ENCODE assay signal across 8 cellular contexts in the genomic region with DNA sequence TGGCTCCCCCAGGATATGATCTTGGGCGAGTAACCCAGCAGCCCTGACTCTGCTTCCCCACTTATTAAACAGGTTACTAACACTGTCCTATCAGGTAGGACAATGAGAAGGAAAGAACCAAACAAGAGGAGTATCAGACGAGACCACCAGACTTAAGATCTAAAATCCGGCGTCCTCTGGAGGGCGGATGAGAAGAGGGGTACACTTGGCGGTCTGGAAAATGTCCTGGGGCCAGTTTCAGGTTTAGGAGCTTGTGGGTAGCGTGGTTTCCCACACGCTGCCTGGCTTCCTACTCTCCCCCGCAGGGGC. TPM values are rescaled to one million over a fixed set of nuclear protein-coding genes. Genes with fewer than 3 reads are reported as not detected.
DNase-seq lines count a peak whose midpoint lies in the region; ATAC-seq, FAIRE-seq and TF ChIP-seq lines count a peak whose summit lies in the region.

No MANE protein-coding gene starts in this region.

- H3K4me3 ChIP-seq in kidney (ENCODE audit: low read length in 2 of 2) = peak overlapping the region; percentile 73 to 76
- peak overlapping the region; percentile 90 for H3K4me3 ChIP-seq in thoracic aorta

- in situ Hi-C loops in GM13976 (cut with MboI; ENCODE audit: low sequenced_read_pairs, unreplicated experiment) = no loop called here

- FAIRE-seq in kidney (lab: Jason Lieb, UNC) = no peak

- H3K27me3 Mint-ChIP-seq in activated CD4-positive, alpha-beta T cell treated with anti-CD3 and anti-CD28 coated beads for 36 hours = peaks cover 3% of the 10 kb centered on the region
- H3K27me3 Mint-ChIP-seq in activated T-helper 17 cell treated with anti-CD3 and anti-CD28 coated beads, Interleukin-2, amount 50 U/mL, for 72 hours = no peaks in the 10 kb centered on the region

- POLR2A ChIA-PET in activated CD4-positive, alpha-beta T cell treated with anti-CD3 and anti-CD28 coated beads for 36 hours (lab: Charles Lee) = no interaction called here

- H3K27ac ChIP-seq in kidney (ENCODE audit: low read depth in 2 of 2, low read length in 2 of 2) (no peak overlapping the region), thoracic aorta (peak overlapping the region; percentile 56 to 75)

- peak overlapping the region; percentile 87 for H3K27ac Mint-ChIP-seq in activated CD4-positive, alpha-beta T cell treated with anti-CD3 and anti-CD28 coated beads for 36 hours
- peak overlapping the region; percentile 56 for H3K27ac Mint-ChIP-seq in activated T-helper 17 cell treated with anti-CD3 and anti-CD28 coated beads, Interleukin-2, amount 50 U/mL, for 72 hours

- no peak for TF ChIP-seq CTCF in kidney (IDR thresholded peaks at IDR 0.05; ENCODE audit: borderline replicate concordance, extremely low read depth, insufficient read depth)
- no peak for TF ChIP-seq CTCF in thoracic aorta (IDR thresholded peaks at IDR 0.05)
- no peak for TF ChIP-seq CTCF in GM13976 (IDR thresholded peaks at IDR 0.05; ENCODE audit: borderline replicate concordance, control extremely low read depth, extremely low read depth, insufficient read depth, missing control alignments)

- peaks cover 28% of the 10 kb centered on the region for H3K9me3 Mint-ChIP-seq in activated CD4-positive, alpha-beta T cell treated with anti-CD3 and anti-CD28 coated beads for 36 hours (ENCODE audit: low read depth)
- H3K9me3 Mint-ChIP-seq in activated T-helper 17 cell treated with anti-CD3 and anti-CD28 coated beads, Interleukin-2, amount 50 U/mL, for 72 hours = peaks cover 23% of the 10 kb centered on the region

- peaks cover 14% of the 10 kb centered on the region for H3K4me1 Mint-ChIP-seq in activated CD4-positive, alpha-beta T cell treated with anti-CD3 and anti-CD28 coated beads for 36 hours
- H3K4me1 Mint-ChIP-seq in activated T-helper 17 cell treated with anti-CD3 and anti-CD28 coated beads, Interleukin-2, amount 50 U/mL, for 72 hours = peaks cover 4% of the 10 kb centered on the region

- H3K4me3 Mint-ChIP-seq in activated CD4-positive, alpha-beta T cell treated with anti-CD3 and anti-CD28 coated beads for 36 hours = peak overlapping the region; percentile 79
- H3K4me3 Mint-ChIP-seq in activated T-helper 17 cell treated with anti-CD3 and anti-CD28 coated beads, Interleukin-2, amount 50 U/mL, for 72 hours = peak overlapping the region; percentile 93

- intact Hi-C loops in activated CD4-positive, alpha-beta T cell treated with anti-CD3 and anti-CD28 coated beads for 36 hours (cut with DNase I, micrococcal nuclease) = loop anchor here (1.0 to 5.0 kb wide), 5 partner anchors 41 to 1096 kb away; partner anchors contain the start of genes ZNF239 (in 2 of the 2) and ZNF485 (in 2 of the 2)
- intact Hi-C loops in kidney (cut with DNase I) (no loop called here), sciatic nerve (cut with DNase I) (no loop called here)

- peaks cover 23 to 36% of the 10 kb centered on the region in 2 donors for H3K9me3 ChIP-seq in kidney (ENCODE audit: control insufficient read depth in 1 of 2, low read length in 2 of 2)
- H3K9me3 ChIP-seq in thoracic aorta = peaks cover 26% of the 10 kb centered on the region

- no peak for ATAC-seq in activated CD4-positive, alpha-beta T cell treated with anti-CD3 and anti-CD28 coated beads for 36 hours
- ATAC-seq in activated T-helper 17 cell treated with anti-CD3 and anti-CD28 coated beads, Interleukin-2, amount 50 U/mL, for 72 hours (replicated peaks) = no peak
- ATAC-seq in thoracic aorta (ENCODE audit: insufficient number of reproducible peaks, low FRiP score, low read depth) = no peak
- ATAC-seq in sciatic nerve = no peak
- no peak for ATAC-seq in HG03439 (IDR thresholded peaks at IDR 0.05; ENCODE audit: unreplicated experiment)

- no peaks in the 10 kb centered on the region for H3K27me3 ChIP-seq in thoracic aorta (replicated peaks; ENCODE audit: insufficient read depth)

- DNase-seq in activated CD4-positive, alpha-beta T cell treated with anti-CD3 and anti-CD28 coated beads for 36 hours = no peak
- no peak for DNase-seq in activated CD4-positive, alpha-beta T cell treated with anti-CD3 and anti-CD28 coated beads for 48 hours
- DNase-seq in kidney (no peak), thoracic aorta (ENCODE audit: low spot score) (no peak), GM13976 (ENCODE audit: low spot score) (no peak), sciatic nerve (ENCODE audit: low spot score) (no peak)

- CTCF ChIA-PET in activated CD4-positive, alpha-beta T cell treated with anti-CD3 and anti-CD28 coated beads for 36 hours (lab: Charles Lee) = interaction anchor here (1.1 to 1.6 kb wide), 2 partner anchors 41 to 42 kb away, joined by 4 to 5 read pairs; partner anchors contain the start of gene ZNF485

- H3K36me3 Mint-ChIP-seq in activated CD4-positive, alpha-beta T cell treated with anti-CD3 and anti-CD28 coated beads for 36 hours (ENCODE audit: low read depth) = peaks cover 46% of the 10 kb centered on the region
- peaks cover 37% of the 10 kb centered on the region for H3K36me3 Mint-ChIP-seq in activated T-helper 17 cell treated with anti-CD3 and anti-CD28 coated beads, Interleukin-2, amount 50 U/mL, for 72 hours (ENCODE audit: low read depth)

- peak overlapping the region; percentile 43 to 81 for H3K9ac ChIP-seq in kidney (ENCODE audit: low read length in 2 of 2)

- H3K4me1 ChIP-seq in kidney (ENCODE audit: control insufficient read depth in 1 of 2, insufficient read depth in 1 of 2, low read depth in 1 of 2, low read length in 2 of 2) = no peaks in the 10 kb centered on the region
- peaks cover 6 to 14% of the 10 kb centered on the region in 2 donors for H3K4me1 ChIP-seq in thoracic aorta (ENCODE audit: control insufficient read depth in 1 of 2, low read depth in 2 of 2)

- peaks cover 27 to 31% of the 10 kb centered on the region in 2 donors for H3K36me3 ChIP-seq in kidney (ENCODE audit: control insufficient read depth in 1 of 2, insufficient read depth in 2 of 2, low read length in 2 of 2)
- H3K36me3 ChIP-seq in thoracic aorta = peaks cover 30% of the 10 kb centered on the region

RNA-seq across cellular contexts. Expression of gene ZNF32, which starts 0.6 kb away (rescaled TPM):
- 10 to 100 TPM; 14.1 to 15.2 TPM for total RNA-seq in activated CD4-positive, alpha-beta T cell treated with anti-CD3 and anti-CD28 coated beads for 36 hours
- 1 to 10 TPM; 6.5 to 7.9 TPM for total RNA-seq in activated T-helper 17 cell treated with anti-CD3 and anti-CD28 coated beads, Interleukin-2, amount 50 U/mL, for 72 hours
- total RNA-seq in kidney = 35.0 TPM
- 73.7 TPM for polyA plus RNA-seq in kidney (ENCODE audit: insufficient read depth, low read depth, low replicate concordance)
- total RNA-seq in thoracic aorta = 10 to 100 TPM; 19.6 to 22.9 TPM
- 41.1 TPM for total RNA-seq in sciatic nerve

RNA-seq across cellular contexts. Expression of gene ZNF485, which starts 41.8 kb away (rescaled TPM):
- total RNA-seq in activated CD4-positive, alpha-beta T cell treated with anti-CD3 and anti-CD28 coated beads for 36 hours = 1 to 10 TPM; 6.9 to 7.6 TPM
- total RNA-seq in activated T-helper 17 cell treated with anti-CD3 and anti-CD28 coated beads, Interleukin-2, amount 50 U/mL, for 72 hours = 1 to 10 TPM; 3.8 to 4.3 TPM
- total RNA-seq in kidney = 4.9 TPM
- 1.8 TPM for polyA plus RNA-seq in kidney (ENCODE audit: insufficient read depth, low read depth, low replicate concordance)
- total RNA-seq in thoracic aorta = 1 to 10 TPM in 1 of 2 donors, not detected in 1; 3.5 TPM
- total RNA-seq in sciatic nerve = 3.8 TPM

Comparison
In these comparisons a context has a peak if more than half of its experiments do, and no peak if none do; other contexts are left out.
1. H3K27ac ChIP-seq: peak in thoracic aorta (2 of 2); none in kidney (0 of 2).
2. intact Hi-C loops: an anchor here in activated CD4-positive, alpha-beta T cell treated with anti-CD3 and anti-CD28 coated beads for 36 hours (1.0 to 5.0 kb wide); none called in kidney and sciatic nerve.